ENCODE assay signal across 11 cellular contexts in genomic region chr11:9761441-9761945, GRCh38.
"Had no signal": no experiment of that assay in that cellular context is flagged by ENCODE, and none has a peak within 500 bp of the region (broad histone marks: within the 10 kb centered on the region; RNA-seq: fewer than 3 reads in every experiment).

No MANE protein-coding gene starts in this region.

- ATAC-seq: activated CD4-positive, CD25-positive, alpha-beta regulatory T cell treated with anti-CD3 and anti-CD28 coated beads, Interleukin-2, amount 50 U/mL, for 24 hours; body of pancreas; T-helper 17 cell had no signal

- H3K27me3 Mint-ChIP-seq: central memory CD8-positive, alpha-beta T cell; T-helper 17 cell had no signal

- H3K9me3 ChIP-seq: body of pancreas, sigmoid colon had no signal

- H3K36me3 ChIP-seq: sigmoid colon had no signal

- H3K4me3 ChIP-seq: body of pancreas, sigmoid colon had no signal

- H3K4me3 Mint-ChIP-seq: activated naive CD4-positive, alpha-beta T cell treated with anti-CD3 and anti-CD28 coated beads for 36 hours; central memory CD8-positive, alpha-beta T cell; immature natural killer cell had no signal

- H3K27ac Mint-ChIP-seq: activated naive CD4-positive, alpha-beta T cell treated with anti-CD3 and anti-CD28 coated beads for 36 hours had no signal

- DNase-seq: activated CD4-positive, alpha-beta T cell treated with anti-CD3 and anti-CD28 coated beads, Interleukin-2, amount 50 U/mL, for 1 hour; activated naive CD4-positive, alpha-beta T cell treated with anti-CD3 and anti-CD28 coated beads for 36 hours; body of pancreas; effector CD8-positive, alpha-beta T cell; head of caudate nucleus; immature natural killer cell; sigmoid colon; stimulated activated CD4-positive, alpha-beta T cell treated with anti-CD3 and anti-CD28 coated beads, Interleukin-1b, Interleukin-23, amount 100 ng/mL, for 48 hours; T-helper 17 cell had no signal

- H3K9me3 Mint-ChIP-seq: activated naive CD4-positive, alpha-beta T cell treated with anti-CD3 and anti-CD28 coated beads for 36 hours; central memory CD8-positive, alpha-beta T cell; immature natural killer cell had no signal

- H3K36me3 Mint-ChIP-seq: immature natural killer cell had no signal

- H3K27ac ChIP-seq: body of pancreas had no signal

- H3K27me3 ChIP-seq: body of pancreas, sigmoid colon had no signal
